In genomic region chr2:131515235-131515634, GRCh38 we compare ENCODE assay signal across 1 cellular context.
A peak's percentile ranks its signal among the peaks of the same experiment; 100 is the strongest.
TF ChIP-seq lines count a peak whose summit lies in the region.

No MANE protein-coding gene starts in this region.

TF ChIP-seq in K562, 482 proteins besides CTCF, POLR2A, EP300 and RAD21:
- TF ChIP-seq POLR2G (IDR thresholded peaks at IDR 0.05; ENCODE audit: low read depth, low read length): peak; percentile 56
- TF ChIP-seq SUPT5H (IDR thresholded peaks at IDR 0.05): peak; percentile 23; the same call in 1 of the 2 replicates
- 0 out of 2 replicates have a peak, but pooled peaks have one; percentile 19 for TF ChIP-seq RBFOX2 (IDR thresholded peaks at IDR 0.05; ENCODE audit: low read depth, low read length)
